In genomic region chr15:90930861-90931629, GRCh38 we compare ENCODE assay signal across 1 cellular context.
TF ChIP-seq lines count a peak whose summit lies in the region.

No MANE protein-coding gene starts in this region.

TF ChIP-seq in HCT116, 20 proteins besides CTCF, POLR2A, EP300 and RAD21 (continued from another document):
- TF ChIP-seq ZBTB33 (IDR thresholded peaks at IDR 0.05; ENCODE audit: extremely low read depth, insufficient replicate concordance, low read length) (no peak), ATF3 (IDR thresholded peaks at IDR 0.05) (no peak), EZH2phosphoT487 (IDR thresholded peaks at IDR 0.05; ENCODE audit: borderline replicate concordance) (no peak), CEBPB (IDR thresholded peaks at IDR 0.05; ENCODE audit: low read depth) (no peak), ELF1 (IDR thresholded peaks at IDR 0.05; ENCODE audit: borderline replicate concordance, low read depth) (no peak), JUND (IDR thresholded peaks at IDR 0.05) (no peak), SRF (IDR thresholded peaks at IDR 0.05; ENCODE audit: low read depth) (no peak), YY1 (IDR thresholded peaks at IDR 0.05; ENCODE audit: extremely low read depth, insufficient replicate concordance, low read depth, low read length) (no peak)
